ENCODE assay signal across 9 cellular contexts in the genomic region with DNA sequence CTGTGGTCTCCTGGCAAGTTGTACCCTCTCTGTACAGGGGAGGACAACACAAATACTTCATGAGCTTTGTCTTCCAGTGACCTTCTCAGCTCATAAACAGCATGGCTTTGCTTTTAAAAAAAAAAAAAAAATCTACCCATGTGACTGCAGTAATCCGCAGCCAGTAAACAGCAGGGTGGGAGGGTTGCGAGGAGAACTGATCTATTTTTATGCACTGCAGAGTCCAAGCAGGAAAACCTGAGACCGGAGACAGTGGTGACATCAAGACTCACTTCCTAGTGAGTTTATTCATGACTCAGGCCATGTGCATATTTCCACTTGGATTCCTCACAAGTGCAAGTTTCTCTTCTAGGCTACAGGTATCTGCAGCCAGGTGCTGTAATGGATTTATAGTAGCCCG.
DNase-seq lines count a peak whose midpoint lies in the region; ATAC-seq and TF ChIP-seq lines count a peak whose summit lies in the region.
"Had no signal": no experiment of that assay in that cellular context is flagged by ENCODE, and none has a peak within 500 bp of the region (broad histone marks: within the 10 kb centered on the region; RNA-seq: fewer than 3 reads in every experiment).

No MANE protein-coding gene starts in this region.

- CTCF ChIA-PET in IMR-90 (lab: Yijun Ruan, JAX) = no interaction called here

- no peak overlapping the region for H3K56ac ChIP-seq in IMR-90 (ENCODE audit: extremely low read depth, insufficient read depth, low read length)

- BruUV-seq in IMR-90 (replicated peaks; lab: Mats Ljungman, UMichigan) = no TSS peak

- no peak for TF ChIP-seq RAD21 in IMR-90 (IDR thresholded peaks at IDR 0.05; ENCODE audit: low read length)

- peak overlapping the region; percentile 72; the same call in 1 of the 2 replicates for H2BK20ac ChIP-seq in IMR-90 (ENCODE audit: low read depth, low read length)

- H4K20me1 ChIP-seq in IMR-90 (ENCODE audit: insufficient read depth, low read length) = peaks cover 4% of the 10 kb centered on the region; the same call in 1 of the 2 replicates

- no peaks in the 10 kb centered on the region for H3K9me3 ChIP-seq in IMR-90 (ENCODE audit: control insufficient read depth, insufficient read depth, low read length)

- H4K91ac ChIP-seq in IMR-90 (ENCODE audit: insufficient read depth, low read depth, low read length) = no peak overlapping the region

- peaks cover 1% of the 10 kb centered on the region; the same call in 1 of the 2 replicates for H3K4me1 ChIP-seq in IMR-90 (ENCODE audit: control insufficient read depth, insufficient read depth, low read length)

- H3K27ac Mint-ChIP-seq in endothelial cell (ENCODE audit: unreplicated experiment) = no peak overlapping the region
- H3K27ac Mint-ChIP-seq: T-helper 2 cell treated with Interferon-gamma antibody and Interleukin-4, amounts not matched to agents 5 μg/mL and 100 μg/mL, for 36 hours had no signal

- no peaks in the 10 kb centered on the region for H3K9me3 Mint-ChIP-seq in endothelial cell (ENCODE audit: unreplicated experiment)
- H3K9me3 Mint-ChIP-seq: T-helper 2 cell treated with Interferon-gamma antibody and Interleukin-4, amounts not matched to agents 5 μg/mL and 100 μg/mL, for 36 hours had no signal

- no peak overlapping the region for H3K4me3 ChIP-seq in IMR-90 (ENCODE audit: insufficient read depth, low read depth, low read length)

- H4K5ac ChIP-seq in IMR-90 (ENCODE audit: low read depth, low read length) = no peak overlapping the region

- H3K27me3 ChIP-seq in IMR-90 (ENCODE audit: control insufficient read depth, insufficient read depth, low read length) = no peaks in the 10 kb centered on the region

- 20% methylated on average over 1 of the region's 4 CpGs; no CpG with 5 or more reads in 1 of the 2 experiments for WGBS in IMR-90 (ENCODE audit: extremely low coverage in 2 of 2, insufficient read length in 1 of 2), 2 experiments

- POLR2A ChIA-PET in IMR-90 (lab: Charles Lee; ENCODE audit: unreplicated experiment) = no interaction called here

- intact Hi-C loops in IMR-90 (cut with micrococcal nuclease) = no loop called here
- intact Hi-C loops in Right ventricle myocardium superior (cut with DNase I) = no loop called here

- dilution Hi-C loops in IMR-90 (cut with HindIII; ENCODE audit: low sequenced_read_pairs, unreplicated experiment) = no loop called here

- no peak overlapping the region for H2BK15ac ChIP-seq in IMR-90 (ENCODE audit: low read depth, low read length)

- no peak for TF ChIP-seq POLR2A in IMR-90 (IDR thresholded peaks at IDR 0.05; ENCODE audit: low read depth, low read length)

- no peak overlapping the region for H3K27ac ChIP-seq in IMR-90 (ENCODE audit: insufficient read depth, low read length)

- no peaks in the 10 kb centered on the region for H3K4me1 Mint-ChIP-seq in endothelial cell (ENCODE audit: unreplicated experiment)

- no peak overlapping the region for H3K4me3 Mint-ChIP-seq in endothelial cell (ENCODE audit: unreplicated experiment)
- H3K4me3 Mint-ChIP-seq: T-helper 2 cell treated with Interferon-gamma antibody and Interleukin-4, amounts not matched to agents 5 μg/mL and 100 μg/mL, for 36 hours had no signal

- H3K36me3 ChIP-seq in IMR-90 (ENCODE audit: control insufficient read depth, insufficient read depth, low read length) = peaks cover 4% of the 10 kb centered on the region

- no peaks in the 10 kb centered on the region for H3K27me3 Mint-ChIP-seq in endothelial cell (ENCODE audit: unreplicated experiment)

- ATAC-seq in IMR-90 (ENCODE audit: low read depth) (peak; percentile 69), SK-N-SH treated with all-trans-retinoic acid at 6 μM for 48 hours (peak; percentile 88), Right ventricle myocardium superior (ENCODE audit: poor library complexity) (peak; percentile 92), GM18907 (IDR thresholded peaks at IDR 0.05; ENCODE audit: unreplicated experiment) (no peak)

- no peak overlapping the region for H2AFZ ChIP-seq in IMR-90 (replicated peaks; ENCODE audit: low read length, poor library complexity)

- H3K79me1 ChIP-seq in IMR-90 (ENCODE audit: low read depth in 1 of 2, low read length in 2 of 2) = peaks cover 0 to 14% of the 10 kb centered on the region in 2 experiments; a peak in 1 of 4 replicates

- H2BK120ac ChIP-seq in IMR-90 (ENCODE audit: low read depth, low read length) = peak overlapping the region; percentile 55; the same call in 1 of the 2 replicates

- peak overlapping the region; percentile 27; the same call in 1 of the 2 replicates for H3K4ac ChIP-seq in IMR-90 (ENCODE audit: low read depth, low read length)

- H3K18ac ChIP-seq in IMR-90 (ENCODE audit: low read depth, low read length) = no peak overlapping the region

- TF ChIP-seq CTCF in IMR-90 (conservative IDR thresholded peaks at IDR 0.05; ENCODE audit: low read depth, low read length) (no peak), endothelial cell (IDR thresholded peaks at IDR 0.05; ENCODE audit: unreplicated experiment) (no peak)

- H2AK9ac ChIP-seq in IMR-90 (replicated peaks; ENCODE audit: low read depth, low read length, poor library complexity) = peak overlapping the region; percentile 8

- H2BK5ac ChIP-seq in IMR-90 (ENCODE audit: low read depth, low read length, poor library complexity, severe bottlenecking) = peak overlapping the region; percentile 40

- H3K9ac ChIP-seq in IMR-90 (ENCODE audit: low read depth, low read length) = no peak overlapping the region

- peak overlapping the region; percentile 43; the same call in 1 of the 2 replicates for H2AK5ac ChIP-seq in IMR-90 (ENCODE audit: low read depth, low read length)

- DNase-seq in IMR-90 = peak; percentile 76
- DNase-seq in Right ventricle myocardium superior = no peak
- DNase-seq in renal cortical epithelial cell (ENCODE audit: low read depth) = peak; percentile 46
- no peak for DNase-seq in endothelial cell (ENCODE audit: low spot score)
- no peak for DNase-seq in dedifferentiated amniotic fluid mesenchymal stem cell (ENCODE audit: extremely low spot score)
- DNase-seq: NCI-H526 treated with DMSO at 0.1 percent for 48 hours had no signal

- peak overlapping the region; percentile 81; the same call in 1 of the 2 replicates for H3K23ac ChIP-seq in IMR-90 (ENCODE audit: low read depth, low read length)

- peaks cover 16% of the 10 kb centered on the region for H3K9me1 ChIP-seq in IMR-90 (ENCODE audit: insufficient read depth, low read length)

- H3K36me3 Mint-ChIP-seq in endothelial cell (ENCODE audit: low read depth, unreplicated experiment) = peaks cover 3% of the 10 kb centered on the region

- peak overlapping the region; percentile 3; the same call in 1 of the 2 replicates for H3K4me2 ChIP-seq in IMR-90 (ENCODE audit: low read depth, low read length)

- in situ Hi-C loops in IMR-90 (cut with MboI; ENCODE audit: low sequenced_read_pairs) = no loop called here

- H4K8ac ChIP-seq in IMR-90 (ENCODE audit: low read depth in 2 of 2, low read length in 2 of 2) = peak overlapping the region in 1 of 2 experiments; percentile 54; a peak in 1 of 4 replicates

- H3K14ac ChIP-seq in IMR-90 (replicated peaks; ENCODE audit: low read depth, low read length) = peak overlapping the region; percentile 82

TF ChIP-seq in IMR-90, 13 proteins besides CTCF, POLR2A, EP300 and RAD21:
- TF ChIP-seq, protein P1, sequence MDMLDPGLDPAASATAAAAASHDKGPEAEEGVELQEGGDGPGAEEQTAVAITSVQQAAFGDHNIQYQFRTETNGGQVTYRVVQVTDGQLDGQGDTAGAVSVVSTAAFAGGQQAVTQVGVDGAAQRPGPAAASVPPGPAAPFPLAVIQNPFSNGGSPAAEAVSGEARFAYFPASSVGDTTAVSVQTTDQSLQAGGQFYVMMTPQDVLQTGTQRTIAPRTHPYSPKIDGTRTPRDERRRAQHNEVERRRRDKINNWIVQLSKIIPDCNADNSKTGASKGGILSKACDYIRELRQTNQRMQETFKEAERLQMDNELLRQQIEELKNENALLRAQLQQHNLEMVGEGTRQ (IDR thresholded peaks at IDR 0.05; ENCODE audit: low read depth, low read length) = peak; percentile 66
- TF ChIP-seq NFE2L2 (IDR thresholded peaks at IDR 0.05; ENCODE audit: low read depth, low read length) (no peak), CHD1 (IDR thresholded peaks at IDR 0.05; ENCODE audit: low read depth, low read length) (no peak), CEBPB (IDR thresholded peaks at IDR 0.05; ENCODE audit: low read depth, low read length) (no peak), RFX5 (IDR thresholded peaks at IDR 0.05; ENCODE audit: low read depth, low read length) (no peak), FOS (IDR thresholded peaks at IDR 0.05; ENCODE audit: low read depth, low read length) (no peak), BHLHE40 (IDR thresholded peaks at IDR 0.05; ENCODE audit: low read depth, low read length) (no peak)
TF ChIP-seq in IMR-90: peak in this region for 1.

TF ChIP-seq in SK-N-SH treated with all-trans-retinoic acid at 6 μM for 48 hours, 23 proteins besides CTCF, POLR2A, EP300 and RAD21 (continues in another document):
- TF ChIP-seq, protein P2, sequence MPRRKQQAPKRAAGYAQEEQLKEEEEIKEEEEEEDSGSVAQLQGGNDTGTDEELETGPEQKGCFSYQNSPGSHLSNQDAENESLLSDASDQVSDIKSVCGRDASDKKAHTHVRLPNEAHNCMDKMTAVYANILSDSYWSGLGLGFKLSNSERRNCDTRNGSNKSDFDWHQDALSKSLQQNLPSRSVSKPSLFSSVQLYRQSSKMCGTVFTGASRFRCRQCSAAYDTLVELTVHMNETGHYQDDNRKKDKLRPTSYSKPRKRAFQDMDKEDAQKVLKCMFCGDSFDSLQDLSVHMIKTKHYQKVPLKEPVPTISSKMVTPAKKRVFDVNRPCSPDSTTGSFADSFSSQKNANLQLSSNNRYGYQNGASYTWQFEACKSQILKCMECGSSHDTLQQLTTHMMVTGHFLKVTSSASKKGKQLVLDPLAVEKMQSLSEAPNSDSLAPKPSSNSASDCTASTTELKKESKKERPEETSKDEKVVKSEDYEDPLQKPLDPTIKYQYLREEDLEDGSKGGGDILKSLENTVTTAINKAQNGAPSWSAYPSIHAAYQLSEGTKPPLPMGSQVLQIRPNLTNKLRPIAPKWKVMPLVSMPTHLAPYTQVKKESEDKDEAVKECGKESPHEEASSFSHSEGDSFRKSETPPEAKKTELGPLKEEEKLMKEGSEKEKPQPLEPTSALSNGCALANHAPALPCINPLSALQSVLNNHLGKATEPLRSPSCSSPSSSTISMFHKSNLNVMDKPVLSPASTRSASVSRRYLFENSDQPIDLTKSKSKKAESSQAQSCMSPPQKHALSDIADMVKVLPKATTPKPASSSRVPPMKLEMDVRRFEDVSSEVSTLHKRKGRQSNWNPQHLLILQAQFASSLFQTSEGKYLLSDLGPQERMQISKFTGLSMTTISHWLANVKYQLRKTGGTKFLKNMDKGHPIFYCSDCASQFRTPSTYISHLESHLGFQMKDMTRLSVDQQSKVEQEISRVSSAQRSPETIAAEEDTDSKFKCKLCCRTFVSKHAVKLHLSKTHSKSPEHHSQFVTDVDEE (CRISPR knock-in tag; IDR thresholded peaks at IDR 0.05) = no peak

Comparison
In these comparisons a context has a peak if more than half of its experiments do, and no peak if none do; other contexts are left out.
1. DNase-seq: peak in IMR-90 (single experiment) and renal cortical epithelial cell (single experiment); none in Right ventricle myocardium superior (single experiment), endothelial cell (single experiment) and dedifferentiated amniotic fluid mesenchymal stem cell (single experiment).